ENCODE assay signal across 18 cellular contexts in genomic region chr10:101451589-101452190, GRCh38.
DNase-seq lines count a peak whose midpoint lies in the region; ATAC-seq and TF ChIP-seq lines count a peak whose summit lies in the region.
"Had no signal": no experiment of that assay in that cellular context is flagged by ENCODE, and none has a peak within 500 bp of the region (broad histone marks: within the 10 kb centered on the region; RNA-seq: fewer than 3 reads in every experiment).

No MANE protein-coding gene starts in this region.

- H4K20me1 ChIP-seq in MM.1S (ENCODE audit: insufficient read depth, low read length): no peaks in the 10 kb centered on the region

- H3F3A ChIP-seq in MM.1S (ENCODE audit: insufficient read depth, low read length): no peaks in the 10 kb centered on the region

- TF ChIP-seq CTCF in MM.1S (IDR thresholded peaks at IDR 0.05; ENCODE audit: low read length) (no peak), RWPE1 (conservative IDR thresholded peaks at IDR 0.05; ENCODE audit: low read depth) (no peak), psoas muscle (IDR thresholded peaks at IDR 0.05) (no peak)

- H3K4me1 Mint-ChIP-seq in central memory CD8-positive, alpha-beta T cell: peaks cover 38% of the 10 kb centered on the region

- H3K36me3 ChIP-seq in MM.1S (replicated peaks; ENCODE audit: insufficient read depth, low read length): no peaks in the 10 kb centered on the region
- no peaks in the 10 kb centered on the region for H3K36me3 ChIP-seq in psoas muscle (ENCODE audit: insufficient read depth in 1 of 2, low read depth in 1 of 2)

- peak overlapping the region; percentile 9 for H3K27ac Mint-ChIP-seq in central memory CD8-positive, alpha-beta T cell (ENCODE audit: low read depth)

- intact Hi-C loops in psoas muscle (cut with DNase I): no loop called here

- no peaks in the 10 kb centered on the region for H3K36me3 Mint-ChIP-seq in central memory CD8-positive, alpha-beta T cell (ENCODE audit: insufficient read depth)

- ATAC-seq in central memory CD8-positive, alpha-beta T cell (replicated peaks; ENCODE audit: extremely low read depth, poor library complexity, severe bottlenecking): no peak
- ATAC-seq in psoas muscle: no peak
- ATAC-seq: A549, HCT116 had no signal

- no peaks in the 10 kb centered on the region for H3K27me3 Mint-ChIP-seq in central memory CD8-positive, alpha-beta T cell

- CTCF ChIA-PET in RWPE1 (lab: Yijun Ruan, JAX): interaction anchor here (0.9 to 2.3 kb wide), 4 partner anchors 10 to 150 kb away, joined by 3 to 24 read pairs (median 8); no protein-coding TSS in a partner anchor

- H3K4me2 ChIP-seq in MM.1S (ENCODE audit: low read depth, low read length): no peak overlapping the region
- H3K4me2 ChIP-seq: A549 had no signal

- H3K9me3 Mint-ChIP-seq in central memory CD8-positive, alpha-beta T cell: no peaks in the 10 kb centered on the region

- POLR2A ChIA-PET in RWPE1 (lab: Yijun Ruan, JAX; ENCODE audit: low non-redundant PET): no interaction called here

- H3K9me2 ChIP-seq in MM.1S (replicated peaks; ENCODE audit: insufficient read depth, low read length): no peaks in the 10 kb centered on the region

- WGBS in psoas muscle, 3 donors: 77 to 79% (median 79%) methylated on average over 9 of the region's 9 CpGs

- H3K9me3 ChIP-seq in MM.1S (replicated peaks; ENCODE audit: insufficient read depth, low read length) (no peaks in the 10 kb centered on the region), psoas muscle (no peaks in the 10 kb centered on the region)
- H3K9me3 ChIP-seq: A549 had no signal

- H3K27me3 ChIP-seq in MM.1S (replicated peaks; ENCODE audit: insufficient read depth, low read length) (no peaks in the 10 kb centered on the region), psoas muscle (ENCODE audit: insufficient read depth in 3 of 3, low read length in 2 of 3) (no peaks in the 10 kb centered on the region)

- H3K4me1 ChIP-seq in MM.1S (ENCODE audit: low read length) (no peaks in the 10 kb centered on the region), psoas muscle (peaks cover 16% of the 10 kb centered on the region)
- H3K4me1 ChIP-seq: A549 had no signal

- H3K27ac ChIP-seq in MM.1S (ENCODE audit: low read length) (no peak overlapping the region), RWPE1 (no peak overlapping the region), psoas muscle (no peak overlapping the region)
- H3K27ac ChIP-seq: A549, GM23248, SK-N-MC had no signal

- peak; percentile 1 for DNase-seq in NCI-H748 (lab: John Stamatoyannopoulos, UW; ENCODE audit: unreplicated experiment)
- no peak for DNase-seq in NCI-H748 treated with DMSO at 0.1 percent for 48 hours (lab: John Stamatoyannopoulos, UW)
- peak; percentile 95 for DNase-seq in NCI-H69 (lab: John Stamatoyannopoulos, UW)
- DNase-seq in central memory CD8-positive, alpha-beta T cell (ENCODE audit: low spot score in 2 of 2): no peak
- DNase-seq in MM.1S: no peak
- no peak for DNase-seq in RWPE1 (ENCODE audit: low spot score)
- DNase-seq in psoas muscle: no peak
- no peak for DNase-seq in SHP77 (lab: John Stamatoyannopoulos, UW)
- DNase-seq: DMS79 treated with DMSO at 0.1 percent for 48 hours; GDM1; GM23248; NCI-H2029; NK-92 treated with Interleukin-12 subunit alpha and Interleukin-12 subunit beta, amount 100 ng/mL, for 24 hours; RPMI8226; T-helper 1 cell had no signal

- H3K4me3 Mint-ChIP-seq in central memory CD8-positive, alpha-beta T cell: no peak overlapping the region

- H3K79me2 ChIP-seq in MM.1S (ENCODE audit: low read length): no peaks in the 10 kb centered on the region

- H3K9ac ChIP-seq in MM.1S (ENCODE audit: low read length): no peak overlapping the region
- H3K9ac ChIP-seq: GM23248 had no signal

- H3K4me3 ChIP-seq in MM.1S (ENCODE audit: low read length) (no peak overlapping the region), psoas muscle (no peak overlapping the region)
- H3K4me3 ChIP-seq: A549, GM23248, SK-N-MC had no signal

- H2AFZ ChIP-seq in MM.1S (ENCODE audit: low read length): no peak overlapping the region
- H2AFZ ChIP-seq: GM23248 had no signal

Comparison
In these comparisons a context has a peak if more than half of its experiments do, and no peak if none do; other contexts are left out.
1. DNase-seq: peak in NCI-H748 (single experiment) and NCI-H69 (single experiment); none in NCI-H748 treated with DMSO at 0.1 percent for 48 hours (single experiment), central memory CD8-positive, alpha-beta T cell (0 of 2), MM.1S (single experiment), RWPE1 (single experiment), psoas muscle (0 of 2) and SHP77 (0 of 2).